ENCODE assay signal across 8 cellular contexts in genomic region chr19:16899566-16900075, GRCh38. TPM values are rescaled to one million over a fixed set of nuclear protein-coding genes. Genes with fewer than 3 reads are reported as not detected.
DNase-seq lines count a peak whose midpoint lies in the region; ATAC-seq and TF ChIP-seq lines count a peak whose summit lies in the region.

No MANE protein-coding gene starts in this region.

- CTCF ChIA-PET in activated CD4-positive, alpha-beta memory T cell treated with anti-CD3 and anti-CD28 coated beads for 36 hours (lab: Charles Lee): interaction anchor here (2.3 kb wide), 1 partner anchor 128 kb away, joined by 8 read pairs; no protein-coding TSS in a partner anchor

- no peak overlapping the region for H3K27ac Mint-ChIP-seq in activated CD4-positive, alpha-beta memory T cell treated with anti-CD3 and anti-CD28 coated beads for 36 hours

- no peak overlapping the region for H3K4me3 Mint-ChIP-seq in activated CD4-positive, alpha-beta memory T cell treated with anti-CD3 and anti-CD28 coated beads for 36 hours

- H3K4me3 ChIP-seq in hepatocyte: no peak overlapping the region

- no peaks in the 10 kb centered on the region for H3K27me3 ChIP-seq in hepatocyte

- TF ChIP-seq CTCF in hepatocyte (IDR thresholded peaks at IDR 0.05; ENCODE audit: poor library complexity): peak; percentile 38

- H2AFZ ChIP-seq in hepatocyte: no peak overlapping the region

- peaks cover 3% of the 10 kb centered on the region for H3K4me1 ChIP-seq in hepatocyte (ENCODE audit: insufficient read depth)

- no peaks in the 10 kb centered on the region for H3K79me2 ChIP-seq in hepatocyte

- intact Hi-C loops in activated CD4-positive, alpha-beta memory T cell treated with anti-CD3 and anti-CD28 coated beads for 36 hours (cut with micrococcal nuclease): loop anchor here (1.0 kb wide), 1 partner anchor 128 kb away; no protein-coding TSS in a partner anchor

- 32% methylated on average over 7 of the region's 7 CpGs for WGBS in hepatocyte (ENCODE audit: low lambda C conversion rate, missing lambda C conversion rate)

- H3K4me2 ChIP-seq in hepatocyte: no peak overlapping the region

- POLR2A ChIA-PET in activated CD4-positive, alpha-beta memory T cell treated with anti-CD3 and anti-CD28 coated beads for 36 hours (lab: Charles Lee): no interaction called here

- no peaks in the 10 kb centered on the region for H3K9me3 Mint-ChIP-seq in activated CD4-positive, alpha-beta memory T cell treated with anti-CD3 and anti-CD28 coated beads for 36 hours

- no peaks in the 10 kb centered on the region for H3K9me3 ChIP-seq in hepatocyte (ENCODE audit: low read depth)

- no peak overlapping the region for H3K27ac ChIP-seq in hepatocyte

- DNase-seq in EH (ENCODE audit: low read depth) (peak; percentile 37), KBM-7 (peak; percentile 80), hepatocyte (ENCODE audit: low spot score) (peak; percentile 46)
- DNase-seq in activated CD4-positive, alpha-beta memory T cell treated with anti-CD3 and anti-CD28 coated beads for 36 hours: peak; percentile 62

- no peak for ATAC-seq in GM18907 (IDR thresholded peaks at IDR 0.05; ENCODE audit: unreplicated experiment)
- no peak for ATAC-seq in GM19455 (IDR thresholded peaks at IDR 0.05; ENCODE audit: unreplicated experiment)
- no peak for ATAC-seq in GM18858 (IDR thresholded peaks at IDR 0.05; ENCODE audit: unreplicated experiment)
- ATAC-seq in GM18909 (IDR thresholded peaks at IDR 0.05; ENCODE audit: poor library complexity, unreplicated experiment): no peak

- H3K9me2 ChIP-seq in hepatocyte (replicated peaks; ENCODE audit: insufficient read depth): no peaks in the 10 kb centered on the region

- no peaks in the 10 kb centered on the region for H4K20me1 ChIP-seq in hepatocyte (ENCODE audit: insufficient read depth, poor library complexity, severe bottlenecking)

- peaks cover 12% of the 10 kb centered on the region for H3K27me3 Mint-ChIP-seq in activated CD4-positive, alpha-beta memory T cell treated with anti-CD3 and anti-CD28 coated beads for 36 hours

- no peaks in the 10 kb centered on the region for H3K36me3 ChIP-seq in hepatocyte (replicated peaks; ENCODE audit: insufficient read depth, low read depth)

- H3K4me1 Mint-ChIP-seq in activated CD4-positive, alpha-beta memory T cell treated with anti-CD3 and anti-CD28 coated beads for 36 hours (ENCODE audit: low read depth): peaks cover 15% of the 10 kb centered on the region

- in situ Hi-C loops in KBM-7 (cut with MboI; ENCODE audit: low pct_unique_long_range_greater_than_20kb, low sequenced_read_pairs): no loop called here

- H3K36me3 Mint-ChIP-seq in activated CD4-positive, alpha-beta memory T cell treated with anti-CD3 and anti-CD28 coated beads for 36 hours: no peaks in the 10 kb centered on the region

RNA-seq across cellular contexts. Expression of gene F2RL3, which starts 10.8 kb away (rescaled TPM):
- not detected for total RNA-seq in activated CD4-positive, alpha-beta memory T cell treated with anti-CD3 and anti-CD28 coated beads for 36 hours
- total RNA-seq in hepatocyte: 0.12 and 0.13 TPM in 2 replicates
- 0.08 and 0.57 TPM in 2 replicates for polyA plus RNA-seq in hepatocyte
